16 cellular contexts compared by ENCODE assay signal in genomic region chr1:85629532-85629920, GRCh38. TPM values are rescaled to one million over a fixed set of nuclear protein-coding genes. Genes with fewer than 3 reads are reported as not detected.
A peak's percentile ranks its signal among the peaks of the same experiment; 100 is the strongest.
DNase-seq lines count a peak whose midpoint lies in the region; ATAC-seq, FAIRE-seq and TF ChIP-seq lines count a peak whose summit lies in the region.
"Had no signal": no experiment of that assay in that cellular context is flagged by ENCODE, and none has a peak within 500 bp of the region (broad histone marks: within the 10 kb centered on the region; RNA-seq: fewer than 3 reads in every experiment).

No MANE protein-coding gene starts in this region.

- H2AFZ ChIP-seq in mesenchymal stem cell (ENCODE audit: low read depth, low read length): no peak overlapping the region

- H3K4me3 ChIP-seq in bronchial epithelial cell (ENCODE audit: low read depth, low read length) (no peak overlapping the region), mesenchymal stem cell (ENCODE audit: insufficient read depth in 1 of 2, low read depth in 1 of 2, low read length in 2 of 2) (no peak overlapping the region), urinary bladder (ENCODE audit: low read depth, low read length) (no peak overlapping the region)

- H3K4me1 ChIP-seq in mesenchymal stem cell (ENCODE audit: control insufficient read depth, insufficient read depth, low read depth, low read length): peaks cover 10% of the 10 kb centered on the region
- H3K4me1 ChIP-seq in urinary bladder (ENCODE audit: insufficient read depth): no peaks in the 10 kb centered on the region

- no peak overlapping the region for H3K9ac ChIP-seq in mesenchymal stem cell (ENCODE audit: low read length)

- peak overlapping the region in 1 of 2 experiments; percentile 99 for H3K18ac ChIP-seq in mesenchymal stem cell (ENCODE audit: low read depth in 1 of 2, low read length in 2 of 2)

- H2AK5ac ChIP-seq in mesenchymal stem cell (ENCODE audit: low read length, severe bottlenecking): no peak overlapping the region

- intact Hi-C loops in activated CD4-positive, alpha-beta T cell treated with anti-CD3 and anti-CD28 coated beads, Interleukin-2, amount 10 ng/mL, durations not matched to agents 24 days and 14 days (cut with micrococcal nuclease): no loop called here

- DNase-seq in activated CD4-positive, alpha-beta T cell treated with anti-CD3 and anti-CD28 coated beads, Interleukin-2, amount 10 ng/mL, durations not matched to agents 24 days and 14 days: peak; percentile 26
- no peak for DNase-seq in activated CD4-positive, alpha-beta T cell treated with anti-CD3 and anti-CD28 coated beads for 1 hour
- DNase-seq in bronchial epithelial cell (ENCODE audit: low read depth) (peak; percentile 43), mesenchymal stem cell (peak; percentile 75), SKM-1 treated with dmso at 0.1 percent for 144 hours (lab: John Stamatoyannopoulos, UW; ENCODE audit: unreplicated experiment) (no peak)
- DNase-seq: ACHN; NCI-H1048; NCI-H82; stimulated activated CD4-positive, alpha-beta T cell treated with anti-CD3 and anti-CD28 coated beads, Interleukin-2, amount 100 ng/mL, for 24 hours; stimulated activated naive CD4-positive, alpha-beta T cell treated with Interleukin-2 at 50 U/mL for 16 hours; T-helper 9 cell had no signal

- no peaks in the 10 kb centered on the region for H3K27me3 ChIP-seq in bronchial epithelial cell (ENCODE audit: control insufficient read depth, insufficient read depth, low read length)
- H3K27me3 ChIP-seq in mesenchymal stem cell (ENCODE audit: control insufficient read depth in 1 of 2, insufficient read depth in 1 of 2, low read length in 2 of 2): no peaks in the 10 kb centered on the region

- no peak for ATAC-seq in activated CD4-positive, CD25-positive, alpha-beta regulatory T cell treated with anti-CD3 and anti-CD28 coated beads, Interleukin-2, amount 50 U/mL, for 24 hours
- no peak for ATAC-seq in HG03097 (IDR thresholded peaks at IDR 0.05; ENCODE audit: low FRiP score, unreplicated experiment)

- no peak overlapping the region for H3K14ac ChIP-seq in mesenchymal stem cell (ENCODE audit: low read length in 2 of 2)

- H4K91ac ChIP-seq in mesenchymal stem cell (ENCODE audit: low read length): no peak overlapping the region

- H2BK5ac ChIP-seq in mesenchymal stem cell (ENCODE audit: low read depth, low read length, poor library complexity, severe bottlenecking): peak overlapping the region; percentile 100

- H3K27ac Mint-ChIP-seq in activated CD4-positive, alpha-beta T cell treated with anti-CD3 and anti-CD28 coated beads, Interleukin-2, amount 10 ng/mL, durations not matched to agents 24 days and 14 days: no peak overlapping the region

- peak overlapping the region in 1 of 2 experiments; percentile 0 for H3K4ac ChIP-seq in mesenchymal stem cell (ENCODE audit: low read depth in 1 of 2, low read length in 2 of 2)

- H4K8ac ChIP-seq in mesenchymal stem cell (ENCODE audit: low read length): peak overlapping the region; percentile 100

- H3K4me3 Mint-ChIP-seq in activated CD4-positive, alpha-beta T cell treated with anti-CD3 and anti-CD28 coated beads, Interleukin-2, amount 10 ng/mL, durations not matched to agents 24 days and 14 days: no peak overlapping the region
- H3K4me3 Mint-ChIP-seq: neural crest cell had no signal

- H2BK15ac ChIP-seq in mesenchymal stem cell (ENCODE audit: low read depth, poor library complexity, severe bottlenecking): no peak overlapping the region

- WGBS in mesenchymal stem cell: 0% methylated on average over 1 of the region's 2 CpGs
- 70% methylated on average over 2 of the region's 2 CpGs for WGBS in urinary bladder

- H3K36me3 ChIP-seq in bronchial epithelial cell (ENCODE audit: control insufficient read depth, insufficient read depth, low read length) (no peaks in the 10 kb centered on the region), mesenchymal stem cell (ENCODE audit: control insufficient read depth in 1 of 2, insufficient read depth in 2 of 2, low read depth in 1 of 2, low read length in 2 of 2) (no peaks in the 10 kb centered on the region), urinary bladder (ENCODE audit: insufficient read depth) (no peaks in the 10 kb centered on the region)

- H3K27ac ChIP-seq in mesenchymal stem cell (ENCODE audit: low read length, poor library complexity, severe bottlenecking) (peak overlapping the region; percentile 100), urinary bladder (ENCODE audit: low read depth) (peak overlapping the region; percentile 46)
- H3K27ac ChIP-seq: HL-60 had no signal

- H3K27me3 Mint-ChIP-seq in activated CD4-positive, alpha-beta T cell treated with anti-CD3 and anti-CD28 coated beads, Interleukin-2, amount 10 ng/mL, durations not matched to agents 24 days and 14 days: no peaks in the 10 kb centered on the region

- H3K23ac ChIP-seq in mesenchymal stem cell (ENCODE audit: low read length in 2 of 2): no peak overlapping the region

- H3K79me1 ChIP-seq in mesenchymal stem cell (replicated peaks; ENCODE audit: low read length, poor library complexity, severe bottlenecking): peaks cover 5% of the 10 kb centered on the region

- no peaks in the 10 kb centered on the region for H3K4me1 Mint-ChIP-seq in activated CD4-positive, alpha-beta T cell treated with anti-CD3 and anti-CD28 coated beads, Interleukin-2, amount 10 ng/mL, durations not matched to agents 24 days and 14 days

- H3K36me3 Mint-ChIP-seq in activated CD4-positive, alpha-beta T cell treated with anti-CD3 and anti-CD28 coated beads, Interleukin-2, amount 10 ng/mL, durations not matched to agents 24 days and 14 days (ENCODE audit: low read depth): peaks cover 10% of the 10 kb centered on the region

- FAIRE-seq in bronchial epithelial cell (lab: Jason Lieb, UNC): no peak

- TF ChIP-seq CTCF in bronchial epithelial cell (IDR thresholded peaks at IDR 0.05; ENCODE audit: insufficient read depth, low read length, severe bottlenecking): no peak

- no peak overlapping the region for H2BK120ac ChIP-seq in mesenchymal stem cell (ENCODE audit: low read depth, low read length)

- H2BK12ac ChIP-seq in mesenchymal stem cell (ENCODE audit: low read length in 2 of 2): peak overlapping the region in 1 of 2 experiments; percentile 66

- H3K9me3 ChIP-seq in mesenchymal stem cell (ENCODE audit: control insufficient read depth, low read length): no peaks in the 10 kb centered on the region

- H3K4me2 ChIP-seq in mesenchymal stem cell (ENCODE audit: low read length, poor library complexity, severe bottlenecking): no peak overlapping the region

- H3K9me3 Mint-ChIP-seq in activated CD4-positive, alpha-beta T cell treated with anti-CD3 and anti-CD28 coated beads, Interleukin-2, amount 10 ng/mL, durations not matched to agents 24 days and 14 days: peaks cover 7% of the 10 kb centered on the region

RNA-seq across cellular contexts. Expression of gene CCN1, which starts 49.0 kb away (rescaled TPM):
- total RNA-seq in activated CD4-positive, alpha-beta T cell treated with anti-CD3 and anti-CD28 coated beads, Interleukin-2, amount 10 ng/mL, durations not matched to agents 24 days and 14 days: 0.14 and 0.21 TPM in 2 replicates
- 5.1 and 6.1 TPM in 2 replicates for total RNA-seq in bronchial epithelial cell
- polyA plus RNA-seq in mesenchymal stem cell (2013, experiment 1 of 2): 408 TPM
- polyA plus RNA-seq in mesenchymal stem cell (2013, experiment 2 of 2): 395 TPM
- total RNA-seq in urinary bladder: 32.4 TPM
- polyA plus RNA-seq in urinary bladder: 809 TPM

Comparison
In these comparisons a context has a peak if more than half of its experiments do, and no peak if none do; other contexts are left out.
1. DNase-seq: peak in activated CD4-positive, alpha-beta T cell treated with anti-CD3 and anti-CD28 coated beads, Interleukin-2, amount 10 ng/mL, durations not matched to agents 24 days and 14 days (single experiment), bronchial epithelial cell (single experiment) and mesenchymal stem cell (single experiment); none in activated CD4-positive, alpha-beta T cell treated with anti-CD3 and anti-CD28 coated beads for 1 hour (single experiment) and SKM-1 treated with dmso at 0.1 percent for 144 hours (single experiment).